8 cellular contexts compared by ENCODE assay signal in genomic region chr15:77031376-77032050, GRCh38. TPM values are rescaled to one million over a fixed set of nuclear protein-coding genes. Genes with fewer than 3 reads are reported as not detected.
DNase-seq lines count a peak whose midpoint lies in the region; ATAC-seq and TF ChIP-seq lines count a peak whose summit lies in the region.

No MANE protein-coding gene starts in this region.

- no peak overlapping the region for H3K27ac ChIP-seq in CD4-positive, alpha-beta T cell (ENCODE audit: low read depth, low read length)
- H3K27ac ChIP-seq in H9 (ENCODE audit: insufficient read length, low read depth, low read length) (no peak overlapping the region), neutrophil (peak overlapping the region; percentile 69)

- H3K27me3 ChIP-seq in CD4-positive, alpha-beta T cell (ENCODE audit: control insufficient read depth, insufficient read depth, low read length) = no peaks in the 10 kb centered on the region
- H3K27me3 ChIP-seq in H9 (ENCODE audit: insufficient read depth, low read length) (no peaks in the 10 kb centered on the region), neutrophil (no peaks in the 10 kb centered on the region)

- no peaks in the 10 kb centered on the region for H3K9me3 Mint-ChIP-seq in CD4-positive, alpha-beta T cell
- H3K9me3 Mint-ChIP-seq in H9 = no peaks in the 10 kb centered on the region
- no peaks in the 10 kb centered on the region for H3K9me3 Mint-ChIP-seq in activated naive CD4-positive, alpha-beta T cell treated with anti-CD3 and anti-CD28 coated beads, Interleukin-2, amount 50 U/mL, for 72 hours
- H3K9me3 Mint-ChIP-seq in T-helper 2 cell treated with Interferon-gamma antibody and Interleukin-4, amounts not matched to agents 5 μg/mL and 100 μg/mL, for 36 hours = no peaks in the 10 kb centered on the region

- no peak overlapping the region for H3K4me3 Mint-ChIP-seq in CD4-positive, alpha-beta T cell
- H3K4me3 Mint-ChIP-seq in H9 = no peak overlapping the region
- H3K4me3 Mint-ChIP-seq in T-helper 2 cell treated with Interferon-gamma antibody and Interleukin-4, amounts not matched to agents 5 μg/mL and 100 μg/mL, for 36 hours = no peak overlapping the region

- no peak overlapping the region for H4K8ac ChIP-seq in H9 (replicated peaks; ENCODE audit: insufficient read length, low read depth, low read length)

- no peak overlapping the region for H4K5ac ChIP-seq in H9 (ENCODE audit: insufficient read length, low read depth, low read length)

- H2AFZ ChIP-seq in H9 (ENCODE audit: low read length) = no peak overlapping the region

- WGBS in H9 (ENCODE audit: extremely low coverage, insufficient read length, low lambda C conversion rate) = no CpG with 5 or more reads among the region's 12 CpGs

- DNase-seq in CD4-positive, alpha-beta T cell = peak in 2 of 10 experiments; percentile 38 to 43
- DNase-seq in H9 (peak; percentile 28), NCI-H82 (lab: John Stamatoyannopoulos, UW) (peak; percentile 84), NCI-H1436 treated with DMSO at 0.1 percent for 48 hours (lab: John Stamatoyannopoulos, UW) (no peak)
- peak in 1 of 2 donors; percentile 49 for DNase-seq in activated naive CD4-positive, alpha-beta T cell treated with anti-CD3 and anti-CD28 coated beads, Interleukin-2, amount 50 U/mL, for 72 hours (ENCODE audit: low spot score in 2 of 2)
- no peak for DNase-seq in T-helper 2 cell treated with Interferon-gamma antibody and Interleukin-4, amounts not matched to agents 5 μg/mL and 100 μg/mL, for 36 hours (ENCODE audit: low spot score)

- H3K4me1 Mint-ChIP-seq in CD4-positive, alpha-beta T cell (ENCODE audit: low read depth) = no peaks in the 10 kb centered on the region
- peaks cover 13 to 27% of the 10 kb centered on the region in 2 experiments for H3K4me1 Mint-ChIP-seq in H9
- no peaks in the 10 kb centered on the region for H3K4me1 Mint-ChIP-seq in T-helper 2 cell treated with Interferon-gamma antibody and Interleukin-4, amounts not matched to agents 5 μg/mL and 100 μg/mL, for 36 hours (ENCODE audit: low read depth)

- no peak overlapping the region for H3T11ph ChIP-seq in H9 (ENCODE audit: low read length)

- H3K18ac ChIP-seq in H9 (ENCODE audit: insufficient read length, low read depth, low read length) = no peak overlapping the region

- no peak overlapping the region for H2BK120ac ChIP-seq in H9 (ENCODE audit: low read depth, low read length, poor library complexity, severe bottlenecking)

- no peak overlapping the region for H2BK12ac ChIP-seq in H9 (ENCODE audit: insufficient read length, low read depth, low read length)

- intact Hi-C loops in CD4-positive, alpha-beta T cell (cut with DNase I, micrococcal nuclease) = no loop called here

- H2AK5ac ChIP-seq in H9 (ENCODE audit: insufficient read length, low read length) = no peak overlapping the region

- no peak overlapping the region for H3K14ac ChIP-seq in H9 (ENCODE audit: insufficient read depth, low read length)

- peak overlapping the region; percentile 39 for H3K27ac Mint-ChIP-seq in CD4-positive, alpha-beta T cell
- H3K27ac Mint-ChIP-seq in H9 = peak overlapping the region in 2 of 3 experiments; percentile 63 to 97; a peak in 2 of 7 replicates
- H3K27ac Mint-ChIP-seq in activated naive CD4-positive, alpha-beta T cell treated with anti-CD3 and anti-CD28 coated beads, Interleukin-2, amount 50 U/mL, for 72 hours = peak overlapping the region; percentile 18 to 93
- no peak overlapping the region for H3K27ac Mint-ChIP-seq in T-helper 2 cell treated with Interferon-gamma antibody and Interleukin-4, amounts not matched to agents 5 μg/mL and 100 μg/mL, for 36 hours

- no peak overlapping the region for H2BK15ac ChIP-seq in H9 (ENCODE audit: low read depth, low read length)

- no peaks in the 10 kb centered on the region for H3K79me2 ChIP-seq in H9 (ENCODE audit: insufficient read depth, low read length)

- no peaks in the 10 kb centered on the region for H3K9me3 ChIP-seq in CD4-positive, alpha-beta T cell (ENCODE audit: control insufficient read depth, low read length)
- H3K9me3 ChIP-seq in H9 (ENCODE audit: control insufficient read depth, low read depth, low read length) (no peaks in the 10 kb centered on the region), neutrophil (no peaks in the 10 kb centered on the region)

- no peaks in the 10 kb centered on the region for H3K79me1 ChIP-seq in H9 (ENCODE audit: insufficient read depth, low read depth, low read length, poor library complexity, severe bottlenecking)

- no peak overlapping the region for H3K56ac ChIP-seq in H9 (ENCODE audit: insufficient read length, low read depth, low read length)

- H3K4me1 ChIP-seq in H9 (ENCODE audit: insufficient read depth, low read length) (no peaks in the 10 kb centered on the region), neutrophil (ENCODE audit: control insufficient read depth in 1 of 2, insufficient read depth in 1 of 2, low read depth in 1 of 2, low read length in 1 of 2) (no peaks in the 10 kb centered on the region)

- H3K9ac ChIP-seq in H9 (ENCODE audit: extremely low read depth, insufficient read length, low read length) = no peak overlapping the region

- no peak for TF ChIP-seq CTCF in CD4-positive, alpha-beta T cell (IDR thresholded peaks at IDR 0.05)
- TF ChIP-seq CTCF in H9 (conservative IDR thresholded peaks at IDR 0.05) (no peak), neutrophil (IDR thresholded peaks at IDR 0.05) (no peak)

- no peak overlapping the region for H2BK5ac ChIP-seq in H9 (ENCODE audit: insufficient read length, low read length)

- peak; percentile 54 for ATAC-seq in CD4-positive, alpha-beta T cell (ENCODE audit: poor library complexity)
- peak; percentile 25 to 51 for ATAC-seq in activated naive CD4-positive, alpha-beta T cell treated with anti-CD3 and anti-CD28 coated beads, Interleukin-2, amount 50 U/mL, for 72 hours
- no peak for ATAC-seq in HG02938 (IDR thresholded peaks at IDR 0.05; ENCODE audit: unreplicated experiment)

- H3K23ac ChIP-seq in H9 (ENCODE audit: insufficient read length, low read depth, low read length) = no peak overlapping the region

- H3K27me3 Mint-ChIP-seq in CD4-positive, alpha-beta T cell = no peaks in the 10 kb centered on the region
- H3K27me3 Mint-ChIP-seq in H9 (ENCODE audit: low read depth) = no peaks in the 10 kb centered on the region; the same call in none of the 2 replicates
- H3K27me3 Mint-ChIP-seq in T-helper 2 cell treated with Interferon-gamma antibody and Interleukin-4, amounts not matched to agents 5 μg/mL and 100 μg/mL, for 36 hours (ENCODE audit: low read depth) = no peaks in the 10 kb centered on the region

- H3K36me3 ChIP-seq in neutrophil = peaks cover 100% of the 10 kb centered on the region

- H3K4me2 ChIP-seq in H9 (ENCODE audit: insufficient read depth, insufficient read length, low read length) = no peak overlapping the region

- CTCF ChIA-PET in CD4-positive, alpha-beta T cell (lab: Charles Lee) = interaction anchor here (1.2 to 1.4 kb wide), 3 partner anchors 8 to 55 kb away, joined by 3 to 6 read pairs (median 3); no protein-coding TSS in a partner anchor

- no peak overlapping the region for H2BK20ac ChIP-seq in H9 (ENCODE audit: low read depth, low read length, poor library complexity, severe bottlenecking)

- no peaks in the 10 kb centered on the region for H4K20me1 ChIP-seq in H9 (ENCODE audit: control insufficient read depth, insufficient read depth, insufficient read length)

- H3K4me3 ChIP-seq in neutrophil (ENCODE audit: low read depth in 1 of 2, low read length in 1 of 2) = no peak overlapping the region

- POLR2A ChIA-PET in CD4-positive, alpha-beta T cell (lab: Charles Lee) = interaction anchor here (0.9 to 2.6 kb wide), 4 partner anchors 25 to 126 kb away, joined by 3 to 14 read pairs (median 4); partner anchors contain the start of genes PSTPIP1 and SCAPER

- no peaks in the 10 kb centered on the region for H3K23me2 ChIP-seq in H9 (ENCODE audit: insufficient read length, low read depth, low read length, poor library complexity, severe bottlenecking)

- H3K36me3 Mint-ChIP-seq in CD4-positive, alpha-beta T cell (ENCODE audit: low read depth) = peaks cover 63% of the 10 kb centered on the region
- peaks cover 0 to 3% (median 0%) of the 10 kb centered on the region in 3 experiments; a peak in 1 of 7 replicates for H3K36me3 Mint-ChIP-seq in H9 (ENCODE audit: insufficient read depth in 1 of 3, low read depth in 3 of 3)
- peaks cover 7 to 19% of the 10 kb centered on the region in 2 donors for H3K36me3 Mint-ChIP-seq in activated naive CD4-positive, alpha-beta T cell treated with anti-CD3 and anti-CD28 coated beads, Interleukin-2, amount 50 U/mL, for 72 hours
- peaks cover 57% of the 10 kb centered on the region for H3K36me3 Mint-ChIP-seq in T-helper 2 cell treated with Interferon-gamma antibody and Interleukin-4, amounts not matched to agents 5 μg/mL and 100 μg/mL, for 36 hours (ENCODE audit: low read depth)

- H4K91ac ChIP-seq in H9 (ENCODE audit: insufficient read length, low read depth, low read length) = no peak overlapping the region

- H3K4ac ChIP-seq in H9 (ENCODE audit: low read depth, low read length) = no peak overlapping the region

RNA-seq across cellular contexts. Expression of gene PSTPIP1, which starts 36.6 kb away (rescaled TPM):
- 10 to 100 TPM; 79.4 to 82.7 TPM for total RNA-seq in CD4-positive, alpha-beta T cell
- 1.1 and 1.8 TPM in 2 replicates for total RNA-seq in H9 (2021)
- 100 to 1,000 TPM in 1 of 2 donors, 10 to 100 TPM in 1; 95.5 to 149 TPM for total RNA-seq in activated naive CD4-positive, alpha-beta T cell treated with anti-CD3 and anti-CD28 coated beads, Interleukin-2, amount 50 U/mL, for 72 hours

RNA-seq across cellular contexts. Expression of gene TSPAN3, which starts 39.4 kb away (rescaled TPM):
- 10 to 100 TPM; 14.7 to 15.5 TPM for total RNA-seq in CD4-positive, alpha-beta T cell
- total RNA-seq in H9 (2021) = 117 and 124 TPM in 2 replicates
- total RNA-seq in activated naive CD4-positive, alpha-beta T cell treated with anti-CD3 and anti-CD28 coated beads, Interleukin-2, amount 50 U/mL, for 72 hours = 10 to 100 TPM in 1 of 2 donors, 1 to 10 TPM in 1; 6.9 to 27.1 TPM

Comparison
In these comparisons a context has a peak if more than half of its experiments do, and no peak if none do; other contexts are left out.
1. DNase-seq: peak in H9 (single experiment) and NCI-H82 (single experiment); none in NCI-H1436 treated with DMSO at 0.1 percent for 48 hours (single experiment) and T-helper 2 cell treated with Interferon-gamma antibody and Interleukin-4, amounts not matched to agents 5 μg/mL and 100 μg/mL, for 36 hours (single experiment).
2. RNA of gene PSTPIP1, which starts 36.6 kb away (total RNA-seq): 95.5 to 149 TPM in activated naive CD4-positive, alpha-beta T cell treated with anti-CD3 and anti-CD28 coated beads, Interleukin-2, amount 50 U/mL, for 72 hours and 79.4 to 82.7 TPM in CD4-positive, alpha-beta T cell; 1.1 to 1.8 TPM in H9; every median in the first group is over 10 times any median in the second.